ENCODE assay signal across 23 cellular contexts in the genomic region with DNA sequence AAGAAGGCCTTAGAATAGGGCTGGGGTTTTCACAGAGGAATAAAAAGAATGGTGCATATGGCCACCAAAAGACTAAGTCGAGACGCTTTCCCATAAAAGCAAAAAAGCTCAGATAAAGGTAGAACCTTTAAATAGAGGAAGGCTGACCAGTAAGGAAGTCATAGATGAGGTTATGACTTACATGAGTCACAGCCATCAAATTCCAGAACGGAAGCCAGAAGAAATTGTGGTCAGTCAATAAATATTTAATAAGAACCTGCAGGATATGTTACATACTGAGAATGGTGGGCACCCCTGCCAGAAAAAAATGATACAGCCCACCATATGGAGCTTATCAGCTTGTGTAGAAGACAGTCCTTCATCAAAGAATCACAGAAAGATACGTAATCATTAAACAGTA.
DNase-seq lines count a peak whose midpoint lies in the region; ATAC-seq, FAIRE-seq and TF ChIP-seq lines count a peak whose summit lies in the region.
"Had no signal": no experiment of that assay in that cellular context is flagged by ENCODE, and none has a peak within 500 bp of the region (broad histone marks: within the 10 kb centered on the region; RNA-seq: fewer than 3 reads in every experiment).

No MANE protein-coding gene starts in this region.

- no peak overlapping the region for H3K9ac ChIP-seq in fibroblast of lung (ENCODE audit: insufficient read depth, low read length)

- H3K27ac ChIP-seq in fibroblast of lung (ENCODE audit: insufficient read depth, low read length), result no peak overlapping the region
- H3K27ac ChIP-seq: C4-2B, prostate gland, tibial artery had no signal

- peaks cover 1% of the 10 kb centered on the region for H3K36me3 ChIP-seq in fibroblast of lung (ENCODE audit: control insufficient read depth, insufficient read depth, low read length)
- H3K36me3 ChIP-seq in HAP-1 (replicated peaks), result peaks cover 7% of the 10 kb centered on the region; the same call in 1 of the 2 replicates
- H3K36me3 ChIP-seq: prostate gland had no signal

- H4K20me1 ChIP-seq in fibroblast of lung (ENCODE audit: control insufficient read depth, extremely low read depth, insufficient read depth, low read length), result no peaks in the 10 kb centered on the region

- DNase-seq in H54 (ENCODE audit: insufficient read length, low spot score) (no peak), RKO (ENCODE audit: low spot score) (peak; percentile 23), fibroblast of lung (ENCODE audit: low read depth in 2 of 2) (peak; percentile 33 to 81), stromal cell of bone marrow (ENCODE audit: low read depth) (peak; percentile 16), NCI-H146 treated with DMSO at 0.1 percent for 48 hours (lab: John Stamatoyannopoulos, UW; ENCODE audit: unreplicated experiment) (no peak), HAP-1 (ENCODE audit: low spot score in 2 of 2) (no peak)
- DNase-seq: activated CD4-positive, alpha-beta T cell treated with anti-CD3 and anti-CD28 coated beads, Interleukin-2, amount 10 ng/mL, durations not matched to agents 24 days and 14 days; anterior cingulate cortex; DMS79; islet precursor cell; mesendoderm; NCI-H1092; NCI-H2107; NCI-H774; nephron progenitor cell; stimulated activated CD4-positive, alpha-beta T cell treated with anti-CD3 and anti-CD28 coated beads, Interleukin-12 subunit alpha, Interleukin-12 subunit beta, amount 100 ng/mL, for 4 hours; SW 1271; tibial artery had no signal

- H2AFZ ChIP-seq in fibroblast of lung (ENCODE audit: low read length), result no peak overlapping the region

- TF ChIP-seq POLR2A in H54 (IDR thresholded peaks at IDR 0.05; ENCODE audit: low read depth, low read length), result no peak

- TF ChIP-seq CTCF in fibroblast of lung (conservative IDR thresholded peaks at IDR 0.05 in 1 of 2, IDR thresholded peaks at IDR 0.05 in 1 of 2; ENCODE audit: low read depth in 1 of 2, low read length in 2 of 2), result no peak

- peak; percentile 15 for FAIRE-seq in H54 (lab: Jason Lieb, UNC)
- FAIRE-seq: GM19239 had no signal

- H3K27me3 ChIP-seq in fibroblast of lung (ENCODE audit: control insufficient read depth, insufficient read depth, low read length) (no peaks in the 10 kb centered on the region), HAP-1 (ENCODE audit: low read depth) (no peaks in the 10 kb centered on the region)
- H3K27me3 ChIP-seq: tibial artery had no signal

- peaks cover 7% of the 10 kb centered on the region for H3K4me1 ChIP-seq in fibroblast of lung (ENCODE audit: control insufficient read depth, extremely low read depth, insufficient read depth, low read length)
- no peaks in the 10 kb centered on the region for H3K4me1 ChIP-seq in HAP-1
- H3K4me1 ChIP-seq: prostate gland, tibial artery had no signal

- H3K4me2 ChIP-seq in fibroblast of lung (ENCODE audit: extremely low read depth, insufficient read depth, low read length), result peak overlapping the region; percentile 15

- no peaks in the 10 kb centered on the region for H3K79me2 ChIP-seq in fibroblast of lung (ENCODE audit: control insufficient read depth, insufficient read depth, low read length)

- in situ Hi-C loops in HAP-1 (cut with MboI; ENCODE audit: low sequenced_read_pairs), result loop anchor here (25.0 kb wide), 1 partner anchor 447 kb away; the partner anchor contains the start of genes BDH2 and SLC9B2

- H3K4me3 ChIP-seq in fibroblast of lung (replicated peaks in 1 of 4; ENCODE audit: control extremely low read depth in 1 of 4, insufficient read depth in 1 of 4, low read depth in 3 of 4, low read length in 4 of 4), result no peak overlapping the region
- H3K4me3 ChIP-seq in HAP-1, result no peak overlapping the region
- H3K4me3 ChIP-seq: prostate gland, tibial artery had no signal

- no peak for ATAC-seq in HG02981 (IDR thresholded peaks at IDR 0.05; ENCODE audit: unreplicated experiment)
- ATAC-seq: Panc1 had no signal

- H3K9me3 ChIP-seq in fibroblast of lung (ENCODE audit: control insufficient read depth, insufficient read depth, low read depth, low read length) (no peaks in the 10 kb centered on the region), HAP-1 (no peaks in the 10 kb centered on the region)
- H3K9me3 ChIP-seq: prostate gland, tibial artery had no signal

Comparison
In these comparisons a context has a peak if more than half of its experiments do, and no peak if none do; other contexts are left out.
1. DNase-seq: peak in RKO (single experiment), fibroblast of lung (2 of 2) and stromal cell of bone marrow (single experiment); none in H54 (single experiment), NCI-H146 treated with DMSO at 0.1 percent for 48 hours (single experiment) and HAP-1 (0 of 2).